ENCODE assay signal across 11 cellular contexts in genomic region chr9:107737987-107738743, GRCh38.
DNase-seq lines count a peak whose midpoint lies in the region; ATAC-seq and TF ChIP-seq lines count a peak whose summit lies in the region.
"Had no signal": no experiment of that assay in that cellular context is flagged by ENCODE, and none has a peak within 500 bp of the region (broad histone marks: within the 10 kb centered on the region; RNA-seq: fewer than 3 reads in every experiment).

No MANE protein-coding gene starts in this region.

- no peak overlapping the region for H2AFZ ChIP-seq in mesenchymal stem cell (ENCODE audit: low read depth, low read length)
- H2AFZ ChIP-seq: parathyroid adenoma had no signal

- H3K23ac ChIP-seq in mesenchymal stem cell (ENCODE audit: low read length in 2 of 2): no peak overlapping the region

- peak overlapping the region; percentile 16 for H4K91ac ChIP-seq in mesenchymal stem cell (ENCODE audit: low read length)

- peak overlapping the region; percentile 2 to 98 for H2BK12ac ChIP-seq in mesenchymal stem cell (ENCODE audit: low read length in 2 of 2)

- H4K8ac ChIP-seq in mesenchymal stem cell (ENCODE audit: low read length): peak overlapping the region; percentile 74

- H2AK5ac ChIP-seq in mesenchymal stem cell (ENCODE audit: low read length, severe bottlenecking): peak overlapping the region; percentile 65

- peak overlapping the region in 1 of 2 experiments; percentile 82 for H3K14ac ChIP-seq in mesenchymal stem cell (ENCODE audit: low read length in 2 of 2)

- H3K4me1 ChIP-seq in breast epithelium: peaks cover 8% of the 10 kb centered on the region in 2 donors
- H3K4me1 ChIP-seq in mesenchymal stem cell (ENCODE audit: control insufficient read depth, insufficient read depth, low read depth, low read length): peaks cover 7% of the 10 kb centered on the region
- H3K4me1 ChIP-seq: BLaER1, parathyroid adenoma had no signal

- no peak overlapping the region for H3K4me3 ChIP-seq in breast epithelium
- H3K4me3 ChIP-seq in mesenchymal stem cell (ENCODE audit: insufficient read depth in 1 of 2, low read depth in 1 of 2, low read length in 2 of 2): peak overlapping the region in 1 of 2 experiments; percentile 34
- H3K4me3 ChIP-seq: BLaER1 had no signal

- H3K27me3 ChIP-seq in breast epithelium (no peaks in the 10 kb centered on the region), mesenchymal stem cell (ENCODE audit: control insufficient read depth in 1 of 2, insufficient read depth in 1 of 2, low read length in 2 of 2) (no peaks in the 10 kb centered on the region)
- H3K27me3 ChIP-seq: BLaER1 had no signal

- TF ChIP-seq CTCF in breast epithelium (IDR thresholded peaks at IDR 0.05): no peak

- intact Hi-C loops in breast epithelium (cut with DNase I; ENCODE audit: low total_unique reads): no loop called here

- H3K4ac ChIP-seq in mesenchymal stem cell (ENCODE audit: low read depth in 1 of 2, low read length in 2 of 2): peak overlapping the region; percentile 10 to 92

- H3K79me1 ChIP-seq in mesenchymal stem cell (replicated peaks; ENCODE audit: low read length, poor library complexity, severe bottlenecking): no peaks in the 10 kb centered on the region

- H3K27ac ChIP-seq in breast epithelium (peak overlapping the region; percentile 58 to 80), mesenchymal stem cell (ENCODE audit: low read length, poor library complexity, severe bottlenecking) (no peak overlapping the region)
- H3K27ac ChIP-seq: BLaER1, parathyroid adenoma had no signal

- no peak overlapping the region for H2BK15ac ChIP-seq in mesenchymal stem cell (ENCODE audit: low read depth, poor library complexity, severe bottlenecking)

- ATAC-seq in GM21717 (IDR thresholded peaks at IDR 0.05; ENCODE audit: unreplicated experiment) (no peak), GM19452 (IDR thresholded peaks at IDR 0.05; ENCODE audit: unreplicated experiment) (no peak)

- TF ChIP-seq POLR2A in breast epithelium (IDR thresholded peaks at IDR 0.05): no peak

- H3K9ac ChIP-seq in mesenchymal stem cell (ENCODE audit: low read length): peak overlapping the region; percentile 92
- H3K9ac ChIP-seq: BLaER1, parathyroid adenoma had no signal

- peak; percentile 53 for DNase-seq in A172 (ENCODE audit: low spot score)
- peak; percentile 87 for DNase-seq in NCI-H1105 treated with DMSO at 0.1 percent for 48 hours (lab: John Stamatoyannopoulos, UW)
- no peak for DNase-seq in breast epithelium (ENCODE audit: low spot score in 2 of 2)
- DNase-seq in mesenchymal stem cell: peak; percentile 40
- DNase-seq in HUDEP-2 (lab: John Stamatoyannopoulos, UW; ENCODE audit: unreplicated experiment in 76 of 76): no peak
- no peak for DNase-seq in activated effector memory CD4-positive, alpha-beta T cell treated with Interleukin-2 at 50 U/mL for 16 hours
- DNase-seq: effector CD8-positive, alpha-beta T cell had no signal

- H3K4me2 ChIP-seq in mesenchymal stem cell (ENCODE audit: low read length, poor library complexity, severe bottlenecking): no peak overlapping the region
- H3K4me2 ChIP-seq: BLaER1 had no signal

- H2BK5ac ChIP-seq in mesenchymal stem cell (ENCODE audit: low read depth, low read length, poor library complexity, severe bottlenecking): peak overlapping the region; percentile 12

- no peaks in the 10 kb centered on the region for H3K36me3 ChIP-seq in breast epithelium
- no peaks in the 10 kb centered on the region for H3K36me3 ChIP-seq in mesenchymal stem cell (ENCODE audit: control insufficient read depth in 1 of 2, insufficient read depth in 2 of 2, low read depth in 1 of 2, low read length in 2 of 2)
- H3K36me3 ChIP-seq: BLaER1 had no signal

- peak overlapping the region; percentile 47 to 90 for H3K18ac ChIP-seq in mesenchymal stem cell (ENCODE audit: low read depth in 1 of 2, low read length in 2 of 2)

- peak overlapping the region; percentile 73 for H2BK120ac ChIP-seq in mesenchymal stem cell (ENCODE audit: low read depth, low read length)

- WGBS in mesenchymal stem cell: 84% methylated on average over 17 of the region's 17 CpGs

- no peaks in the 10 kb centered on the region for H3K9me3 ChIP-seq in breast epithelium
- no peaks in the 10 kb centered on the region for H3K9me3 ChIP-seq in mesenchymal stem cell (ENCODE audit: control insufficient read depth, low read length)
- H3K9me3 ChIP-seq: BLaER1 had no signal

Comparison
In these comparisons a context has a peak if more than half of its experiments do, and no peak if none do; other contexts are left out.
1. DNase-seq: peak in A172 (single experiment), NCI-H1105 treated with DMSO at 0.1 percent for 48 hours (single experiment) and mesenchymal stem cell (single experiment); none in breast epithelium (0 of 2), HUDEP-2 (0 of 76) and activated effector memory CD4-positive, alpha-beta T cell treated with Interleukin-2 at 50 U/mL for 16 hours (single experiment).